35 cellular contexts compared by ENCODE assay signal in the genomic region with DNA sequence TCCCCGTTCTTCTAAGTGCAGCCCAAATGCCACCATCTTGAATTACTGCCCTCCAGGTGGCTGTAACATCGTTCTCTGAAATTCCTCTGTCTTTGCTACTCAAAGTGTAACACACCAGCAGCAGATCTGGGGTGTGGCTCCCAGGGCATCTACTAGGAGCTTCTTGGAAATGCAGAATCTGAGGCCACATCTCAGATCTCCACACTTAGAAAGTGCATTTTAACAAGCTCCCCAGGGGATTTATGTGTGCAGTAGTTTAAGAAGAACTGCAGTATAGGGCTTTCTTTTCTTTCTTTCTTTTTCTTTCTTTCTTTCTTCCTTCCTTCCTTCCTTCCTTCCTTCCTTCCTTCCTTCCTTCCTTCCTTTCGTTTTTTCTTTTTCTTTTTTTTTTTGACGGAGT. TPM values are rescaled to one million over a fixed set of nuclear protein-coding genes. Genes with fewer than 3 reads are reported as not detected.
"Had no signal": no experiment of that assay in that cellular context is flagged by ENCODE, and none has a peak within 500 bp of the region (broad histone marks: within the 10 kb centered on the region; RNA-seq: fewer than 3 reads in every experiment).

No MANE protein-coding gene starts in this region.

- H3K4me2 ChIP-seq: hepatocyte had no signal

- H3K4me1 Mint-ChIP-seq: activated B cell treated with CpG ODN at 0.5 μM for 24 hours; activated CD8-positive, alpha-beta memory T cell treated with anti-CD3 and anti-CD28 coated beads, Interleukin-2, amount 10 ng/mL, durations not matched to agents 7 days and 5 days had no signal

- H3K27me3 Mint-ChIP-seq: activated B cell treated with CpG ODN at 0.5 μM for 24 hours; activated CD8-positive, alpha-beta memory T cell treated with anti-CD3 and anti-CD28 coated beads, Interleukin-2, amount 10 ng/mL, durations not matched to agents 7 days and 5 days; effector memory CD8-positive, alpha-beta T cell had no signal

- H3K9me3 Mint-ChIP-seq: activated CD4-positive, alpha-beta memory T cell treated with anti-CD3 and anti-CD28 coated beads for 36 hours; activated T-helper 1 cell treated with anti-CD3 and anti-CD28 coated beads, Interleukin-12 subunit alpha, Interleukin-12 subunit beta, Interleukin-2, Interleukin-4 antibody, amounts not matched to agents 30 ng/mL and 10 ng/mL and 1 ng/mL, durations not matched to agents 14 hours and 24 hours and 36 hours; activated T-helper 2 cell treated with anti-CD3 and anti-CD28 coated beads, Interferon-gamma antibody, Interleukin-2, Interleukin-4, amounts not matched to agents 10 μg/mL and 5 μg/mL and 100 μg/mL, durations not matched to agents 14 hours and 24 hours and 36 hours had no signal

- H3K27ac ChIP-seq: body of pancreas, esophagus muscularis mucosa, foreskin keratinocyte, gastroesophageal sphincter, hepatocyte, VCaP had no signal

- H3K4me3 Mint-ChIP-seq: activated B cell treated with CpG ODN at 0.5 μM for 24 hours; activated CD4-positive, alpha-beta memory T cell treated with anti-CD3 and anti-CD28 coated beads for 36 hours; activated CD8-positive, alpha-beta memory T cell treated with anti-CD3 and anti-CD28 coated beads, Interleukin-2, amount 10 ng/mL, durations not matched to agents 7 days and 5 days; activated CD8-positive, alpha-beta T cell treated with anti-CD3 and anti-CD28 coated beads, Interleukin-2, amount 10 ng/mL, durations not matched to agents 7 days and 5 days; activated naive CD8-positive, alpha-beta T cell; activated T-helper 1 cell treated with anti-CD3 and anti-CD28 coated beads, Interleukin-12 subunit alpha, Interleukin-12 subunit beta, Interleukin-2, Interleukin-4 antibody, amounts not matched to agents 30 ng/mL and 10 ng/mL and 1 ng/mL, durations not matched to agents 14 hours and 24 hours and 36 hours; effector memory CD8-positive, alpha-beta T cell had no signal

- DNase-seq: activated B cell treated with CpG ODN at 0.5 μM for 24 hours; activated CD4-positive, alpha-beta memory T cell treated with anti-CD3 and anti-CD28 coated beads for 36 hours; activated CD4-positive, alpha-beta T cell treated with anti-CD3 and anti-CD28 coated beads for 48 hours; activated CD8-positive, alpha-beta memory T cell treated with anti-CD3 and anti-CD28 coated beads, Interleukin-2, amount 10 ng/mL, durations not matched to agents 7 days and 5 days; activated CD8-positive, alpha-beta memory T cell treated with anti-CD3 and anti-CD28 coated beads, Interleukin-2, amount 50 U/mL, for 4 hours; activated CD8-positive, alpha-beta T cell treated with anti-CD3 and anti-CD28 coated beads, Interleukin-2, amount 10 ng/mL, durations not matched to agents 7 days and 5 days; activated gamma-delta T cell; activated naive CD4-positive, alpha-beta T cell treated with anti-CD3 and anti-CD28 coated beads, Interleukin-2, amount 50 U/mL, for 16 hours; activated naive CD4-positive, alpha-beta T cell treated with Interleukin-2 at 50 U/mL for 16 hours; activated T-cell treated with anti-CD3 and anti-CD28 coated beads, Interleukin-2, amount 50 U/mL, for 1 hour; activated T-cell treated with anti-CD3 and anti-CD28 coated beads, Interleukin-2, amount 50 U/mL, for 48 hours; amniotic stem cell; anterior cingulate cortex; body of pancreas; caudate nucleus; cortex of kidney; dermis blood vessel endothelial cell; effector CD4-positive, alpha-beta T cell; effector memory CD8-positive, alpha-beta T cell; erythroblast; foreskin keratinocyte; heart right ventricle; T-helper 2 cell had no signal

- H3K4me3 ChIP-seq: body of pancreas, esophagus muscularis mucosa, gastroesophageal sphincter, heart right ventricle, hepatocyte had no signal

- H3K9me3 ChIP-seq: body of pancreas, esophagus muscularis mucosa, gastroesophageal sphincter, heart right ventricle had no signal

- H3K36me3 Mint-ChIP-seq: activated CD4-positive, alpha-beta memory T cell treated with anti-CD3 and anti-CD28 coated beads for 36 hours; activated CD8-positive, alpha-beta memory T cell treated with anti-CD3 and anti-CD28 coated beads, Interleukin-2, amount 10 ng/mL, durations not matched to agents 7 days and 5 days; activated naive CD8-positive, alpha-beta T cell had no signal

- H3K27me3 ChIP-seq: body of pancreas, esophagus muscularis mucosa, foreskin keratinocyte, gastroesophageal sphincter, heart right ventricle, hepatocyte had no signal

- ATAC-seq: activated CD4-positive, CD25-positive, alpha-beta regulatory T cell treated with anti-CD3 and anti-CD28 coated beads, Interleukin-2, amount 50 U/mL, for 24 hours; activated CD8-positive, alpha-beta memory T cell treated with anti-CD3 and anti-CD28 coated beads, Interleukin-2, amount 10 ng/mL, durations not matched to agents 7 days and 5 days; activated CD8-positive, alpha-beta T cell treated with anti-CD3 and anti-CD28 coated beads, Interleukin-2, amount 10 ng/mL, durations not matched to agents 7 days and 5 days; body of pancreas; effector memory CD8-positive, alpha-beta T cell; foreskin keratinocyte; gastroesophageal sphincter; heart right ventricle had no signal

- H3K27ac Mint-ChIP-seq: activated B cell treated with CpG ODN at 0.5 μM for 24 hours; activated CD4-positive, alpha-beta memory T cell treated with anti-CD3 and anti-CD28 coated beads for 36 hours; activated CD8-positive, alpha-beta memory T cell treated with anti-CD3 and anti-CD28 coated beads, Interleukin-2, amount 10 ng/mL, durations not matched to agents 7 days and 5 days; activated CD8-positive, alpha-beta T cell treated with anti-CD3 and anti-CD28 coated beads, Interleukin-2, amount 10 ng/mL, durations not matched to agents 7 days and 5 days; activated naive CD8-positive, alpha-beta T cell; activated T-helper 1 cell treated with anti-CD3 and anti-CD28 coated beads, Interleukin-12 subunit alpha, Interleukin-12 subunit beta, Interleukin-2, Interleukin-4 antibody, amounts not matched to agents 30 ng/mL and 10 ng/mL and 1 ng/mL, durations not matched to agents 14 hours and 24 hours and 36 hours; activated T-helper 2 cell treated with anti-CD3 and anti-CD28 coated beads, Interferon-gamma antibody, Interleukin-2, Interleukin-4, amounts not matched to agents 10 μg/mL and 5 μg/mL and 100 μg/mL, durations not matched to agents 14 hours and 24 hours and 36 hours; effector memory CD8-positive, alpha-beta T cell had no signal

- H2AFZ ChIP-seq: hepatocyte had no signal

- H3K4me1 ChIP-seq: body of pancreas had no signal

- FAIRE-seq: TTC549 had no signal

- H3K79me2 ChIP-seq: hepatocyte had no signal

- H3K36me3 ChIP-seq: esophagus muscularis mucosa, gastroesophageal sphincter, heart right ventricle had no signal

RNA-seq across cellular contexts. Expression of gene MLIP, which starts 1.6 kb away (rescaled TPM):
- total RNA-seq: activated B cell treated with CpG ODN at 0.5 μM for 24 hours; activated CD4-positive, alpha-beta memory T cell treated with anti-CD3 and anti-CD28 coated beads for 36 hours; activated CD8-positive, alpha-beta memory T cell treated with anti-CD3 and anti-CD28 coated beads for 36 hours; activated CD8-positive, alpha-beta memory T cell treated with anti-CD3 and anti-CD28 coated beads, Interleukin-2, amount 10 ng/mL, durations not matched to agents 7 days and 5 days; activated CD8-positive, alpha-beta T cell treated with anti-CD3 and anti-CD28 coated beads, Interleukin-2, amount 10 ng/mL, durations not matched to agents 7 days and 5 days; activated T-helper 1 cell treated with anti-CD3 and anti-CD28 coated beads, Interleukin-12 subunit alpha, Interleukin-12 subunit beta, Interleukin-2, Interleukin-4 antibody, amounts not matched to agents 30 ng/mL and 10 ng/mL and 1 ng/mL, durations not matched to agents 14 hours and 24 hours and 36 hours; activated T-helper 2 cell treated with anti-CD3 and anti-CD28 coated beads, Interferon-gamma antibody, Interleukin-2, Interleukin-4, amounts not matched to agents 10 μg/mL and 5 μg/mL and 100 μg/mL, durations not matched to agents 14 hours and 24 hours and 36 hours; chondrocyte; foreskin keratinocyte; T-helper 1 cell treated with Interleukin-12 subunit alpha and Interleukin-12 subunit beta and Interleukin-4 antibody, amounts not matched to agents 30 ng/mL and 1 ng/mL, for 36 hours had no signal
- polyA plus RNA-seq: foreskin keratinocyte had no signal
